8 cellular contexts compared by ENCODE assay signal in genomic region chr6:152301806-152302568, GRCh38.
A peak's percentile ranks its signal among the peaks of the same experiment; 100 is the strongest.
DNase-seq lines count a peak whose midpoint lies in the region; ATAC-seq and TF ChIP-seq lines count a peak whose summit lies in the region.

No MANE protein-coding gene starts in this region.

- ATAC-seq in GM19468 (IDR thresholded peaks at IDR 0.05; ENCODE audit: extremely low read depth, unreplicated experiment): peak; percentile 74
- ATAC-seq in activated T-cell treated with anti-CD3 and anti-CD28 coated beads, Interleukin-2, amount 50 U/mL, for 4 hours: peak; percentile 96

- H3K4me1 ChIP-seq in esophagus squamous epithelium (peaks cover 0 to 42% (median 6%) of the 10 kb centered on the region in 3 donors), muscle layer of duodenum (ENCODE audit: control insufficient read depth in 1 of 2, insufficient read depth in 2 of 2, low read length in 2 of 2) (peaks cover 0 to 16% of the 10 kb centered on the region in 2 donors)

- H3K4me1 Mint-ChIP-seq in activated T-cell treated with anti-CD3 and anti-CD28 coated beads, Interleukin-2, amount 50 U/mL, for 4 hours (ENCODE audit: low read depth): peaks cover 30% of the 10 kb centered on the region

- peak in 2 of 4 donors; percentile 30 to 59 for TF ChIP-seq POLR2A in esophagus squamous epithelium (IDR thresholded peaks at IDR 0.05)

- peak; percentile 68 for DNase-seq in COLO668 (lab: John Stamatoyannopoulos, UW; ENCODE audit: unreplicated experiment)
- peak; percentile 81 for DNase-seq in HS-27A (ENCODE audit: low read depth)
- DNase-seq in OCI-M2 (lab: John Stamatoyannopoulos, UW; ENCODE audit: unreplicated experiment): peak; percentile 54
- peak; percentile 84 for DNase-seq in activated T-cell treated with anti-CD3 and anti-CD28 coated beads, Interleukin-2, amount 50 U/mL, for 4 hours
- DNase-seq in esophagus squamous epithelium (lab: John Stamatoyannopoulos, UW): peak; percentile 40
- peak; percentile 66 for DNase-seq in stimulated activated CD8-positive, alpha-beta memory T cell treated with anti-CD3 and anti-CD28 coated beads, Interleukin-7, amount 100 ng/mL, for 24 hours (ENCODE audit: low read depth)

- intact Hi-C loops in esophagus squamous epithelium (cut with DNase I): no loop called here

- no peaks in the 10 kb centered on the region for H3K9me3 Mint-ChIP-seq in activated T-cell treated with anti-CD3 and anti-CD28 coated beads, Interleukin-2, amount 50 U/mL, for 4 hours

- H3K36me3 Mint-ChIP-seq in activated T-cell treated with anti-CD3 and anti-CD28 coated beads, Interleukin-2, amount 50 U/mL, for 4 hours (ENCODE audit: insufficient read depth): no peaks in the 10 kb centered on the region

- H3K27ac ChIP-seq in esophagus squamous epithelium (peak overlapping the region; percentile 80 to 92 (median 88)), muscle layer of duodenum (ENCODE audit: low read length) (peak overlapping the region; percentile 87)

- no peaks in the 10 kb centered on the region for H3K27me3 ChIP-seq in esophagus squamous epithelium
- no peaks in the 10 kb centered on the region for H3K27me3 ChIP-seq in muscle layer of duodenum (ENCODE audit: low read depth, low read length)

- peak overlapping the region; percentile 100 for H3K4me3 Mint-ChIP-seq in activated T-cell treated with anti-CD3 and anti-CD28 coated beads, Interleukin-2, amount 50 U/mL, for 4 hours

- H3K36me3 ChIP-seq in esophagus squamous epithelium (no peaks in the 10 kb centered on the region), muscle layer of duodenum (ENCODE audit: control insufficient read depth in 1 of 2, insufficient read depth in 2 of 2, low read length in 2 of 2) (peaks cover 2 to 19% of the 10 kb centered on the region in 2 donors)

- TF ChIP-seq CTCF in esophagus squamous epithelium (IDR thresholded peaks at IDR 0.05): peak; percentile 26 to 73 (median 53)

- H3K9me3 ChIP-seq in esophagus squamous epithelium (no peaks in the 10 kb centered on the region), muscle layer of duodenum (ENCODE audit: control insufficient read depth in 1 of 2, low read length in 2 of 2) (no peaks in the 10 kb centered on the region)

- no peaks in the 10 kb centered on the region for H3K27me3 Mint-ChIP-seq in activated T-cell treated with anti-CD3 and anti-CD28 coated beads, Interleukin-2, amount 50 U/mL, for 4 hours (ENCODE audit: low read depth)

- H3K4me3 ChIP-seq in esophagus squamous epithelium: peak overlapping the region; percentile 51 to 87 (median 70)
- peak overlapping the region; percentile 79 to 92 for H3K4me3 ChIP-seq in muscle layer of duodenum (ENCODE audit: low read depth in 1 of 2, low read length in 2 of 2)

- 0% methylated on average over 21 to 27 of the region's 42 CpGs for WGBS in esophagus squamous epithelium, 2 donors

Comparison
In these comparisons a context has a peak if more than half of its experiments do, and no peak if none do; other contexts are left out.
1. Peak in every context shown above with its lines: DNase-seq, ATAC-seq, H3K4me3 ChIP-seq and H3K27ac ChIP-seq.